In genomic region chr1:203607169-203607873, GRCh38 we compare ENCODE assay signal across 9 cellular contexts. TPM values are rescaled to one million over a fixed set of nuclear protein-coding genes. Genes with fewer than 3 reads are reported as not detected.
DNase-seq lines count a peak whose midpoint lies in the region; ATAC-seq and TF ChIP-seq lines count a peak whose summit lies in the region.
"Had no signal": no experiment of that assay in that cellular context is flagged by ENCODE, and none has a peak within 500 bp of the region (broad histone marks: within the 10 kb centered on the region; RNA-seq: fewer than 3 reads in every experiment).

No MANE protein-coding gene starts in this region.

- peaks cover 40% of the 10 kb centered on the region for H3K4me1 Mint-ChIP-seq in activated T-helper 17 cell treated with anti-CD3 and anti-CD28 coated beads, Interleukin-2, amount 50 U/mL, for 72 hours
- peaks cover 16% of the 10 kb centered on the region for H3K4me1 Mint-ChIP-seq in neural progenitor cell

- DNase-seq in EH (ENCODE audit: low read depth): peak; percentile 97
- peak; percentile 72 for DNase-seq in RKO (ENCODE audit: low spot score)
- peak; percentile 41 for DNase-seq in left ventricle myocardium inferior
- DNase-seq in stimulated activated CD8-positive, alpha-beta memory T cell treated with anti-CD3 and anti-CD28 coated beads, Interleukin-4, amount 100 ng/mL, for 24 hours (ENCODE audit: low read depth): peak; percentile 35
- no peak for DNase-seq in neural progenitor cell (ENCODE audit: low spot score)
- DNase-seq in NCI-H2196 treated with DMSO at 0.1 percent for 48 hours (lab: John Stamatoyannopoulos, UW; ENCODE audit: unreplicated experiment): no peak

- no peaks in the 10 kb centered on the region for H3K9me3 Mint-ChIP-seq in activated T-helper 17 cell treated with anti-CD3 and anti-CD28 coated beads, Interleukin-2, amount 50 U/mL, for 72 hours
- H3K9me3 Mint-ChIP-seq in neural progenitor cell: peaks cover 2% of the 10 kb centered on the region

- peak; percentile 86 for ATAC-seq in activated T-helper 17 cell treated with anti-CD3 and anti-CD28 coated beads, Interleukin-2, amount 50 U/mL, for 72 hours (replicated peaks)
- no peak for ATAC-seq in HG02973 (IDR thresholded peaks at IDR 0.05; ENCODE audit: unreplicated experiment)

- H3K79me2 ChIP-seq in neural progenitor cell (ENCODE audit: low read depth): no peaks in the 10 kb centered on the region

- peak overlapping the region; percentile 85 for H3K27ac Mint-ChIP-seq in activated T-helper 17 cell treated with anti-CD3 and anti-CD28 coated beads, Interleukin-2, amount 50 U/mL, for 72 hours
- H3K27ac Mint-ChIP-seq in neural progenitor cell: no peak overlapping the region

- no peak overlapping the region for H3K9ac ChIP-seq in neural progenitor cell

- no peak overlapping the region for H3K4me2 ChIP-seq in neural progenitor cell

- H3K27me3 ChIP-seq in left ventricle myocardium inferior (ENCODE audit: low read depth): no peaks in the 10 kb centered on the region
- no peaks in the 10 kb centered on the region for H3K27me3 ChIP-seq in neural progenitor cell

- H3K36me3 Mint-ChIP-seq in activated T-helper 17 cell treated with anti-CD3 and anti-CD28 coated beads, Interleukin-2, amount 50 U/mL, for 72 hours (ENCODE audit: low read depth): no peaks in the 10 kb centered on the region
- no peaks in the 10 kb centered on the region for H3K36me3 Mint-ChIP-seq in neural progenitor cell

- no peaks in the 10 kb centered on the region for H3F3A ChIP-seq in neural progenitor cell (ENCODE audit: low read depth)

- H4K20me1 ChIP-seq in neural progenitor cell (ENCODE audit: low read depth): no peaks in the 10 kb centered on the region

- H3K4me1 ChIP-seq in left ventricle myocardium inferior: peaks cover 16% of the 10 kb centered on the region
- no peaks in the 10 kb centered on the region for H3K4me1 ChIP-seq in neural progenitor cell

- H2AFZ ChIP-seq in neural progenitor cell (replicated peaks): no peak overlapping the region

- H3K27ac ChIP-seq in left ventricle myocardium inferior (replicated peaks) (peak overlapping the region; percentile 47), neural progenitor cell (no peak overlapping the region)
- H3K27ac ChIP-seq: HL-60 had no signal

- no peak overlapping the region for H3K4me3 ChIP-seq in left ventricle myocardium inferior
- H3K4me3 ChIP-seq in neural progenitor cell: no peak overlapping the region

- intact Hi-C loops in left ventricle myocardium inferior (cut with micrococcal nuclease): no loop called here

- no peaks in the 10 kb centered on the region for H3K27me3 Mint-ChIP-seq in activated T-helper 17 cell treated with anti-CD3 and anti-CD28 coated beads, Interleukin-2, amount 50 U/mL, for 72 hours
- peaks cover 10% of the 10 kb centered on the region for H3K27me3 Mint-ChIP-seq in neural progenitor cell (ENCODE audit: insufficient read depth, low read depth)

- H3K36me3 ChIP-seq in left ventricle myocardium inferior (no peaks in the 10 kb centered on the region), neural progenitor cell (no peaks in the 10 kb centered on the region)

- H3K4me3 Mint-ChIP-seq in activated T-helper 17 cell treated with anti-CD3 and anti-CD28 coated beads, Interleukin-2, amount 50 U/mL, for 72 hours: peak overlapping the region; percentile 76
- H3K4me3 Mint-ChIP-seq in neural progenitor cell: no peak overlapping the region

- H3K9me3 ChIP-seq in left ventricle myocardium inferior (replicated peaks) (no peaks in the 10 kb centered on the region), neural progenitor cell (ENCODE audit: low read depth) (no peaks in the 10 kb centered on the region)

- TF ChIP-seq CTCF in left ventricle myocardium inferior (IDR thresholded peaks at IDR 0.05; ENCODE audit: borderline replicate concordance) (no peak), neural progenitor cell (IDR thresholded peaks at IDR 0.05) (no peak)

RNA-seq across cellular contexts. Expression of gene ATP2B4, which starts 19.3 kb away (rescaled TPM):
- 100 to 1,000 TPM; 101 TPM for total RNA-seq in activated T-helper 17 cell treated with anti-CD3 and anti-CD28 coated beads, Interleukin-2, amount 50 U/mL, for 72 hours
- total RNA-seq in left ventricle myocardium inferior (97.7 TPM), neural progenitor cell (ENCODE audit: low replicate concordance) (39.6 and 39.8 TPM in 2 replicates)

Comparison
In these comparisons a context has a peak if more than half of its experiments do, and no peak if none do; other contexts are left out.
1. DNase-seq: peak in EH (single experiment), RKO (single experiment), left ventricle myocardium inferior (single experiment) and stimulated activated CD8-positive, alpha-beta memory T cell treated with anti-CD3 and anti-CD28 coated beads, Interleukin-4, amount 100 ng/mL, for 24 hours (single experiment); none in neural progenitor cell (single experiment) and NCI-H2196 treated with DMSO at 0.1 percent for 48 hours (single experiment).